10 cellular contexts compared by ENCODE assay signal in genomic region chr11:18046116-18046777, GRCh38. TPM values are rescaled to one million over a fixed set of nuclear protein-coding genes. Genes with fewer than 3 reads are reported as not detected.
DNase-seq lines count a peak whose midpoint lies in the region; TF ChIP-seq lines count a peak whose summit lies in the region.
"Had no signal": no experiment of that assay in that cellular context is flagged by ENCODE, and none has a peak within 500 bp of the region (broad histone marks: within the 10 kb centered on the region; RNA-seq: fewer than 3 reads in every experiment).

TSS of gene TPH1 (minus strand) at chr11:18046269. CDS start at chr11:18040762, 5,507 bp downstream.

- H3K36me3 Mint-ChIP-seq in T-helper 2 cell treated with Interferon-gamma antibody and Interleukin-4, amounts not matched to agents 5 μg/mL and 100 μg/mL, for 36 hours (ENCODE audit: low read depth): no peaks in the 10 kb centered on the region

- H3K27me3 Mint-ChIP-seq in T-helper 2 cell treated with Interferon-gamma antibody and Interleukin-4, amounts not matched to agents 5 μg/mL and 100 μg/mL, for 36 hours (ENCODE audit: low read depth): peaks cover 69% of the 10 kb centered on the region

- H3K4me3 Mint-ChIP-seq in T-helper 2 cell treated with Interferon-gamma antibody and Interleukin-4, amounts not matched to agents 5 μg/mL and 100 μg/mL, for 36 hours: no peak within 1 kb of the TSS
- H3K4me3 Mint-ChIP-seq: memory B cell had no signal

- DNase-seq in COLO829 (ENCODE audit: low spot score): peak; percentile 22
- DNase-seq in NCI-H2029 treated with DMSO at 0.1 percent for 48 hours (lab: John Stamatoyannopoulos, UW): peak; percentile 14
- DNase-seq in erythroblast (lab: John Stamatoyannopoulos, UW): peak; percentile 19 to 22
- DNase-seq in myocyte (ENCODE audit: low read depth): peak; percentile 13
- no peak for DNase-seq in effector CD8-positive, alpha-beta T cell (lab: John Stamatoyannopoulos, UW)
- DNase-seq in NCI-H1436 (lab: John Stamatoyannopoulos, UW): no peak
- DNase-seq in NK-92 (lab: John Stamatoyannopoulos, UW; ENCODE audit: unreplicated experiment): no peak
- no peak for DNase-seq in T-helper 2 cell treated with Interferon-gamma antibody and Interleukin-4, amounts not matched to agents 5 μg/mL and 100 μg/mL, for 36 hours (ENCODE audit: low spot score)
- DNase-seq: activated effector memory CD4-positive, alpha-beta T cell treated with Interleukin-2 at 50 U/mL for 16 hours had no signal

- H3K27ac Mint-ChIP-seq in T-helper 2 cell treated with Interferon-gamma antibody and Interleukin-4, amounts not matched to agents 5 μg/mL and 100 μg/mL, for 36 hours: no peak within 1 kb of the TSS
- H3K27ac Mint-ChIP-seq: memory B cell had no signal

- TF ChIP-seq POLR2A in erythroblast (IDR thresholded peaks at IDR 0.05; ENCODE audit: low read length): no peak

- no peaks in the 10 kb centered on the region for H3K4me1 Mint-ChIP-seq in T-helper 2 cell treated with Interferon-gamma antibody and Interleukin-4, amounts not matched to agents 5 μg/mL and 100 μg/mL, for 36 hours (ENCODE audit: low read depth)

- no peaks in the 10 kb centered on the region for H3K9me3 Mint-ChIP-seq in T-helper 2 cell treated with Interferon-gamma antibody and Interleukin-4, amounts not matched to agents 5 μg/mL and 100 μg/mL, for 36 hours

RNA-seq across cellular contexts. Expression of gene TPH1, which starts in this region (rescaled TPM):
- total RNA-seq in myocyte: not detected in 2 replicates
- 0.04 TPM for polyA plus RNA-seq in myocyte (2012)

Comparison
In these comparisons a context has a peak if more than half of its experiments do, and no peak if none do; other contexts are left out.
1. Peak in DNase-seq in myocyte; RNA of the gene not detected or under 1 TPM.
2. DNase-seq: peak in COLO829 (single experiment), NCI-H2029 treated with DMSO at 0.1 percent for 48 hours (single experiment) and erythroblast (2 of 2); none in effector CD8-positive, alpha-beta T cell (single experiment), NCI-H1436 (single experiment), NK-92 (single experiment) and T-helper 2 cell treated with Interferon-gamma antibody and Interleukin-4, amounts not matched to agents 5 μg/mL and 100 μg/mL, for 36 hours (single experiment).